ENCODE assay signal across 8 cellular contexts in genomic region chr18:72868666-72869661, GRCh38. TPM values are rescaled to one million over a fixed set of nuclear protein-coding genes. Genes with fewer than 3 reads are reported as not detected.
DNase-seq lines count a peak whose midpoint lies in the region; ATAC-seq, FAIRE-seq and TF ChIP-seq lines count a peak whose summit lies in the region.

No MANE protein-coding gene starts in this region.

- 2 to 4% (median 2%) methylated on average over 44 to 92 of the region's 92 CpGs for WGBS in heart left ventricle, 4 donors
- 1% methylated on average over 92 of the region's 92 CpGs for WGBS in urinary bladder

- H3K4me1 ChIP-seq in heart left ventricle (peaks cover 0 to 29% (median 5%) of the 10 kb centered on the region in 12 donors), keratinocyte (ENCODE audit: control insufficient read depth, extremely low read depth, insufficient read depth, low read length) (peaks cover 6% of the 10 kb centered on the region), urinary bladder (ENCODE audit: insufficient read depth) (no peaks in the 10 kb centered on the region)

- peak in 1 of 4 donors; percentile 12 for ATAC-seq in heart left ventricle
- no peak for ATAC-seq in Right ventricle myocardium inferior
- ATAC-seq in WTC11 = 0 out of 2 replicates have a peak, but pooled peaks have one; percentile 1

- no peak for TF ChIP-seq POLR2A in heart left ventricle (IDR thresholded peaks at IDR 0.05)
- TF ChIP-seq POLR2A in GM12891 (IDR thresholded peaks at IDR 0.05; ENCODE audit: low read depth, low read length) = no peak

- H3K36me3 Mint-ChIP-seq in WTC11 = peaks cover 1% of the 10 kb centered on the region

- no peaks in the 10 kb centered on the region for H4K20me1 ChIP-seq in keratinocyte (ENCODE audit: control insufficient read depth, extremely low read depth, insufficient read depth, low read length)

- peaks cover 24 to 59% (median 40%) of the 10 kb centered on the region in 9 donors for H3K27me3 ChIP-seq in heart left ventricle
- H3K27me3 ChIP-seq in keratinocyte (ENCODE audit: control insufficient read depth, extremely low read depth, insufficient read depth, low read length) = peaks cover 21% of the 10 kb centered on the region

- intact Hi-C loops in heart left ventricle (cut with DNase I) (no loop called here), Right ventricle myocardium inferior (cut with DNase I) (no loop called here)

- peaks cover 39% of the 10 kb centered on the region for H3K4me1 Mint-ChIP-seq in WTC11

- H3K4me3 ChIP-seq in heart left ventricle (peak overlapping the region; percentile 17 to 53 (median 42)), keratinocyte (ENCODE audit: control insufficient read depth in 2 of 3, extremely low read depth in 1 of 3, insufficient read depth in 2 of 3, low read depth in 1 of 3, low read length in 3 of 3) (peak overlapping the region; percentile 59 to 91 (median 71)), urinary bladder (ENCODE audit: low read depth, low read length) (peak overlapping the region; percentile 26)

- H3K79me2 ChIP-seq in keratinocyte (ENCODE audit: control insufficient read depth, insufficient read depth, low read length) = peaks cover 19% of the 10 kb centered on the region

- peak overlapping the region; percentile 62 for H3K9ac ChIP-seq in keratinocyte (ENCODE audit: control insufficient read depth, extremely low read depth, insufficient read depth, low read length)

- peak overlapping the region; percentile 74 for H2AFZ ChIP-seq in keratinocyte (ENCODE audit: control insufficient read depth, low read length)

- CTCF ChIA-PET in WTC11 (lab: Charles Lee) = interaction anchor here (0.9 to 1.3 kb wide), 2 partner anchors 267 to 651 kb away, joined by 3 read pairs; no protein-coding TSS in a partner anchor

- H3K36me3 ChIP-seq in heart left ventricle (no peaks in the 10 kb centered on the region), keratinocyte (ENCODE audit: control insufficient read depth in 2 of 2, extremely low read depth in 1 of 2, insufficient read depth in 2 of 2, low read length in 2 of 2) (no peaks in the 10 kb centered on the region), urinary bladder (ENCODE audit: insufficient read depth) (no peaks in the 10 kb centered on the region)

- H3K9me1 ChIP-seq in keratinocyte (ENCODE audit: control insufficient read depth, extremely low read depth, insufficient read depth, low read length) = no peaks in the 10 kb centered on the region

- peaks cover 41% of the 10 kb centered on the region for H3K27me3 Mint-ChIP-seq in WTC11 (ENCODE audit: low read depth)

- no peak overlapping the region for H3K27ac ChIP-seq in heart left ventricle
- no peak overlapping the region for H3K27ac ChIP-seq in keratinocyte (ENCODE audit: control insufficient read depth, insufficient read depth, low read length)
- no peak overlapping the region for H3K27ac ChIP-seq in urinary bladder (ENCODE audit: low read depth)

- H3K9me3 ChIP-seq in heart left ventricle (no peaks in the 10 kb centered on the region), keratinocyte (ENCODE audit: control insufficient read depth, low read depth, low read length) (no peaks in the 10 kb centered on the region)

- DNase-seq in heart left ventricle = peak in 1 of 5 donors; percentile 60
- DNase-seq in Right ventricle myocardium inferior (ENCODE audit: missing footprints) = no peak
- peak; percentile 28 for DNase-seq in WTC11 (ENCODE audit: low spot score)
- DNase-seq in keratinocyte (ENCODE audit: low read depth, low spot score) = no peak
- DNase-seq in GOT3 (lab: John Stamatoyannopoulos, UW) = no peak
- no peak for DNase-seq in KG1 (lab: John Stamatoyannopoulos, UW)
- DNase-seq in GM12891 (ENCODE audit: insufficient read length, low spot score) = no peak

- no peak overlapping the region for H3K27ac Mint-ChIP-seq in WTC11

- peak overlapping the region; percentile 87 for H3K4me2 ChIP-seq in keratinocyte (ENCODE audit: control insufficient read depth, extremely low read depth, insufficient read depth, low read depth, low read length)

- TF ChIP-seq CTCF in heart left ventricle (IDR thresholded peaks at IDR 0.05) (no peak), WTC11 (IDR thresholded peaks at IDR 0.05) (no peak), keratinocyte (optimal IDR thresholded peaks at IDR 0.05 in 1 of 3, IDR thresholded peaks at IDR 0.05 in 1 of 3, conservative IDR thresholded peaks at IDR 0.05 in 1 of 3; ENCODE audit: extremely low read depth in 1 of 3, insufficient read depth in 2 of 3, low read length in 3 of 3) (no peak)

- POLR2A ChIA-PET in WTC11 (lab: Charles Lee) = no interaction called here

- dilution Hi-C loops in keratinocyte (cut with MboI; ENCODE audit: extremely low pct_ligation_motif_present, low sequenced_read_pairs) = no loop called here

- peak overlapping the region; percentile 82 for H3K4me3 Mint-ChIP-seq in WTC11

- FAIRE-seq in keratinocyte (lab: Jason Lieb, UNC) (no peak), GM12891 (lab: Jason Lieb, UNC) (no peak)

- H3K9me3 Mint-ChIP-seq in WTC11 = no peaks in the 10 kb centered on the region

TF ChIP-seq in WTC11, 78 proteins besides CTCF, POLR2A, EP300 and RAD21 (continues in another document):
- TF ChIP-seq KAT7 (CRISPR knock-in tag; IDR thresholded peaks at IDR 0.05; ENCODE audit: borderline replicate concordance) (peak; percentile 81; the same call in 1 of the 2 replicates), HMGA2 (CRISPR knock-in tag; IDR thresholded peaks at IDR 0.05) (no peak), NFYB (CRISPR knock-in tag; conservative IDR thresholded peaks at IDR 0.05; ENCODE audit: low read depth) (no peak), MAX (CRISPR knock-in tag; IDR thresholded peaks at IDR 0.05) (peak; percentile 12; the same call in 1 of the 2 replicates), ETV6 (CRISPR knock-in tag; IDR thresholded peaks at IDR 0.05) (0 out of 2 replicates have a peak, but pooled peaks have one; percentile 18), ZNF416 (CRISPR knock-in tag; IDR thresholded peaks at IDR 0.05) (no peak), SMAD3 (CRISPR knock-in tag; IDR thresholded peaks at IDR 0.05; ENCODE audit: borderline replicate concordance) (no peak)
- TF ChIP-seq, protein P1, sequence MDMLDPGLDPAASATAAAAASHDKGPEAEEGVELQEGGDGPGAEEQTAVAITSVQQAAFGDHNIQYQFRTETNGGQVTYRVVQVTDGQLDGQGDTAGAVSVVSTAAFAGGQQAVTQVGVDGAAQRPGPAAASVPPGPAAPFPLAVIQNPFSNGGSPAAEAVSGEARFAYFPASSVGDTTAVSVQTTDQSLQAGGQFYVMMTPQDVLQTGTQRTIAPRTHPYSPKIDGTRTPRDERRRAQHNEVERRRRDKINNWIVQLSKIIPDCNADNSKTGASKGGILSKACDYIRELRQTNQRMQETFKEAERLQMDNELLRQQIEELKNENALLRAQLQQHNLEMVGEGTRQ (CRISPR knock-in tag; IDR thresholded peaks at IDR 0.05) = peak; percentile 7; the same call in 1 of the 2 replicates

TF ChIP-seq in GM12891, 5 proteins besides CTCF, POLR2A, EP300 and RAD21:
- TF ChIP-seq POU2F2 (IDR thresholded peaks at IDR 0.05; ENCODE audit: low read depth, low read length) = no peak
- no peak for TF ChIP-seq SPI1 (IDR thresholded peaks at IDR 0.05; ENCODE audit: low read depth, low read length)
- no peak for TF ChIP-seq POLR2AphosphoS5 (IDR thresholded peaks at IDR 0.05; ENCODE audit: low read depth, low read length)
- TF ChIP-seq PAX5 (IDR thresholded peaks at IDR 0.05; ENCODE audit: insufficient read depth, low read length, severe bottlenecking) = no peak
- no peak for TF ChIP-seq TAF1 (IDR thresholded peaks at IDR 0.05; ENCODE audit: low read depth, low read length)

RNA-seq across cellular contexts. Expression of gene NETO1, which starts 1.2 kb away (rescaled TPM):
- total RNA-seq in heart left ventricle = 1 to 10 TPM in 1 of 9 donors, under 1 TPM in 4, not detected in 4; 0.09 to 2.0 (median 0.39) TPM
- under 1 TPM in 1 of 2 donors, not detected in 1; 0.39 TPM for polyA plus RNA-seq in heart left ventricle
- not detected for total RNA-seq in Right ventricle myocardium inferior
- total RNA-seq in WTC11 (2021) = 30.0 to 34.7 TPM (median 33.1 TPM) in 3 replicates
- polyA plus RNA-seq in keratinocyte = 16.3 to 23.4 TPM (median 19.2 TPM) in 3 replicates
- 2.5 TPM for polyA plus RNA-seq in keratinocyte (2011; ENCODE audit: low read depth)
- 17.6 and 20.0 TPM in 2 replicates for polyA plus RNA-seq in keratinocyte (2011; cell fraction: cytosol; rRNA removed)
- polyA plus RNA-seq in keratinocyte (2011; cell fraction: nucleus; rRNA removed) = 20.6 and 21.5 TPM in 2 replicates
- 2.0 and 19.9 TPM in 2 replicates for polyA plus RNA-seq in keratinocyte (2012; ENCODE audit: low replicate concordance)
- polyA minus RNA-seq in keratinocyte = 8.5 to 33.8 TPM (median 26.2 TPM) in 3 replicates
- 19.6 TPM for polyA minus RNA-seq in keratinocyte (2011; cell fraction: cytosol; rRNA and poly(A)+ RNA removed)
- 59.7 and 70.4 TPM in 2 replicates for polyA minus RNA-seq in keratinocyte (2011; cell fraction: nucleus; rRNA and poly(A)+ RNA removed)
- total RNA-seq in urinary bladder = 2.4 TPM
- 0.96 TPM for polyA plus RNA-seq in urinary bladder
- not detected for polyA plus RNA-seq in GM12891 (2012; ENCODE audit: low read depth, missing spikeins)
